5 cellular contexts compared by ENCODE assay signal in the genomic region with DNA sequence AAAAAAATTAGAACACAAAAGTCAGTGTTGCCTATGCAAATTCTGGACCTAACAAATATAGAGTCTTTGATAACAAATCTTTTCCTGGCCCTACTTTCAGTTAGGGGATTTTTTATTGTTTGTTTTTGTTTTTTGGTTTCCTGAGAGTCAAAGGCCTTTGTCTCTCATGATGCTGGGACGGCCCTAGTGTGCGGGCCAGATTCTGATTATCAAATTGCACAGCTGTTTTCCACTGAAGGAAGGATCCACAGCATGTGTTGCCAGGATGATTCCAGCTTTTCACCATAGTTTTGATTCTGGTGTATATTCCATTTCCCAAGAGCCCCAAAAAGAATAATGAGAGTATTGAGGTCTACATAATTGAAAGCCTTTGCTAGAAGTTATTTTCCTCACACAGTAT.
"Had no signal": no experiment of that assay in that cellular context is flagged by ENCODE, and none has a peak within 500 bp of the region (broad histone marks: within the 10 kb centered on the region; RNA-seq: fewer than 3 reads in every experiment).

No MANE protein-coding gene starts in this region.

- H3K9me3 Mint-ChIP-seq: IgD-negative memory B cell had no signal

- DNase-seq: IMR-90 had no signal

- H3K4me3 Mint-ChIP-seq: IgD-negative memory B cell had no signal

- H3K4me1 Mint-ChIP-seq: IgD-negative memory B cell had no signal

- H3K27me3 Mint-ChIP-seq: IgD-negative memory B cell had no signal

- H3K27ac Mint-ChIP-seq: IgD-negative memory B cell had no signal

- H3K27ac ChIP-seq: HL-60 had no signal

- ATAC-seq: HepG2, K562 had no signal

- H3K4me3 ChIP-seq: K562 had no signal
